In the genomic region with DNA sequence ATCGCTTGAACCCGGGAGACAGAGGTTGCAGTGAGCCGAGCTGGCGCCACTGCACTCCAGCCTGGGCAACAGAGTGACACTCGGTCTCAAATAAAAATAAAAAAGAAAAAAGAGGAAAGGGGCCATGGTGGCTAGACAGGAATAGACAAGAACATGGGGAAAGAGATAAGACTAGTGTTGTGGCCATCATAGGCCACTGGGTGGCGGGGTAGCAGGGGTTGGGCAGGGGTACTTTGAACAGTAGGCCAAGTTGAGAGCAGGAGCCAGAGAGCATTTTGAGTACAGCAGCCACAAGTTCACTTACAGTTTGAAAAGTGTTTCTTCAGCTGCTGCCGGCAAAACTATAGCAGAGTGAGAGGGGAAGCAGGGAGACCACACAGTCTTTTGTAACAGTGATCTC, we compare ENCODE assay signal across 14 cellular contexts.
DNase-seq lines count a peak whose midpoint lies in the region; FAIRE-seq and TF ChIP-seq lines count a peak whose summit lies in the region.
"Had no signal": no experiment of that assay in that cellular context is flagged by ENCODE, and none has a peak within 500 bp of the region (broad histone marks: within the 10 kb centered on the region; RNA-seq: fewer than 3 reads in every experiment).

No MANE protein-coding gene starts in this region.

- H3K9me3 Mint-ChIP-seq in Calu3 (ENCODE audit: low read depth, unreplicated experiment): peaks cover 14% of the 10 kb centered on the region
- H3K9me3 Mint-ChIP-seq: activated B cell treated with CpG ODN at 0.5 μM for 24 hours had no signal

- no peaks in the 10 kb centered on the region for H3K4me1 Mint-ChIP-seq in Calu3 (ENCODE audit: low read depth, unreplicated experiment)
- H3K4me1 Mint-ChIP-seq: activated B cell treated with CpG ODN at 0.5 μM for 24 hours; naive thymus-derived CD8-positive, alpha-beta T cell had no signal

- intact Hi-C loops in PC-9 (cut with micrococcal nuclease; ENCODE audit: unreplicated experiment): no loop called here
- intact Hi-C loops in Calu3 (cut with micrococcal nuclease; ENCODE audit: unreplicated experiment): no loop called here

- DNase-seq in D721Med (ENCODE audit: insufficient read length, low spot score) (no peak), HEK293T (ENCODE audit: extremely low spot score) (peak; percentile 70), PC-9 (no peak), hepatocyte (ENCODE audit: low spot score) (peak; percentile 32), NCI-H1048 (lab: John Stamatoyannopoulos, UW) (no peak), activated T-cell treated with anti-CD3 and anti-CD28 coated beads for 4 hours (no peak), Calu3 (no peak), NCI-H2081 treated with DMSO at 0.1 percent for 48 hours (lab: John Stamatoyannopoulos, UW) (no peak)
- DNase-seq: activated B cell treated with CpG ODN at 0.5 μM for 24 hours; activated T-cell treated with anti-CD3 and anti-CD28 coated beads, Interleukin-2, amount 50 U/mL, for 4 hours; left cardiac atrium; naive thymus-derived CD8-positive, alpha-beta T cell; NCI-H2029 treated with DMSO at 0.1 percent for 48 hours had no signal

- 72% methylated on average over 7 of the region's 7 CpGs for WGBS in hepatocyte (ENCODE audit: low lambda C conversion rate, missing lambda C conversion rate)

- POLR2A ChIA-PET in HEK293T (lab: Yijun Ruan, JAX) (no interaction called here), PC-9 (lab: Charles Lee; ENCODE audit: unreplicated experiment) (no interaction called here)

- H3K27me3 ChIP-seq in PC-9 (ENCODE audit: insufficient read depth, low read depth) (no peaks in the 10 kb centered on the region), hepatocyte (no peaks in the 10 kb centered on the region)

- no peak overlapping the region for H3K27ac Mint-ChIP-seq in Calu3 (ENCODE audit: unreplicated experiment)
- H3K27ac Mint-ChIP-seq: activated B cell treated with CpG ODN at 0.5 μM for 24 hours; naive thymus-derived CD8-positive, alpha-beta T cell had no signal

- TF ChIP-seq CTCF in D721Med (IDR thresholded peaks at IDR 0.05; ENCODE audit: insufficient read depth, missing control alignments) (peak; percentile 24), PC-9 (conservative IDR thresholded peaks at IDR 0.05) (peak; percentile 32; the same call in 1 of the 2 replicates), hepatocyte (IDR thresholded peaks at IDR 0.05; ENCODE audit: poor library complexity) (peak; percentile 31), Calu3 (IDR thresholded peaks at IDR 0.05; ENCODE audit: unreplicated experiment) (no peak)

- H3K79me2 ChIP-seq in PC-9 (ENCODE audit: low read depth): no peaks in the 10 kb centered on the region
- H3K79me2 ChIP-seq in hepatocyte: no peaks in the 10 kb centered on the region

- H3K4me3 ChIP-seq in PC-9: no peak overlapping the region
- H3K4me3 ChIP-seq in hepatocyte: no peak overlapping the region
- H3K4me3 ChIP-seq: skin epidermis had no signal

- H3K9me2 ChIP-seq in PC-9 (ENCODE audit: insufficient read depth) (no peaks in the 10 kb centered on the region), hepatocyte (replicated peaks; ENCODE audit: insufficient read depth) (no peaks in the 10 kb centered on the region)

- no peak overlapping the region for H3K4me2 ChIP-seq in PC-9
- no peak overlapping the region for H3K4me2 ChIP-seq in hepatocyte

- no peaks in the 10 kb centered on the region for H3K27me3 Mint-ChIP-seq in Calu3 (ENCODE audit: unreplicated experiment)
- H3K27me3 Mint-ChIP-seq: activated B cell treated with CpG ODN at 0.5 μM for 24 hours; naive thymus-derived CD8-positive, alpha-beta T cell had no signal

- H3K4me1 ChIP-seq in PC-9 (replicated peaks; ENCODE audit: insufficient read depth): no peaks in the 10 kb centered on the region
- no peaks in the 10 kb centered on the region for H3K4me1 ChIP-seq in hepatocyte (ENCODE audit: insufficient read depth)

- CTCF ChIA-PET in HEK293T (lab: Yijun Ruan, JAX): interaction anchor here (0.7 kb wide), 1 partner anchor 257 kb away, joined by 3 read pairs; no protein-coding TSS in a partner anchor
- CTCF ChIA-PET in PC-9 (lab: Charles Lee): no interaction called here
- CTCF ChIA-PET in Calu3 (lab: Charles Lee): no interaction called here

- no peak overlapping the region for H3K4me3 Mint-ChIP-seq in Calu3 (ENCODE audit: low read depth, unreplicated experiment)
- H3K4me3 Mint-ChIP-seq: activated B cell treated with CpG ODN at 0.5 μM for 24 hours; activated T-cell treated with anti-CD3 and anti-CD28 coated beads, Interleukin-2, amount 50 U/mL, for 4 hours; naive thymus-derived CD8-positive, alpha-beta T cell had no signal

- H3F3A ChIP-seq in PC-9 (ENCODE audit: insufficient read depth, low read depth): no peaks in the 10 kb centered on the region

- BruUV-seq in PC-9 (replicated peaks; lab: Mats Ljungman, UMichigan) (no TSS peak), Calu3 (replicated peaks; lab: Mats Ljungman, UMichigan) (no TSS peak)

- no peak for FAIRE-seq in D721Med (lab: Jason Lieb, UNC)

- H3K36me3 ChIP-seq in PC-9 (ENCODE audit: low read depth) (no peaks in the 10 kb centered on the region), hepatocyte (replicated peaks; ENCODE audit: insufficient read depth, low read depth) (no peaks in the 10 kb centered on the region)

- no peak overlapping the region for H2AFZ ChIP-seq in PC-9
- no peak overlapping the region for H2AFZ ChIP-seq in hepatocyte

- no peaks in the 10 kb centered on the region; the same call in 1 of the 2 replicates for H4K20me1 ChIP-seq in PC-9 (ENCODE audit: insufficient read depth)
- no peaks in the 10 kb centered on the region for H4K20me1 ChIP-seq in hepatocyte (ENCODE audit: insufficient read depth, poor library complexity, severe bottlenecking)

- no peaks in the 10 kb centered on the region for H3K36me3 Mint-ChIP-seq in Calu3 (ENCODE audit: insufficient read depth, unreplicated experiment)
- H3K36me3 Mint-ChIP-seq: naive thymus-derived CD8-positive, alpha-beta T cell had no signal

- H3K27ac ChIP-seq in PC-9: no peak overlapping the region
- H3K27ac ChIP-seq in hepatocyte: no peak overlapping the region
- H3K27ac ChIP-seq: skin epidermis had no signal

- H3K9me3 ChIP-seq in PC-9 (ENCODE audit: insufficient read depth, low read depth) (no peaks in the 10 kb centered on the region), hepatocyte (ENCODE audit: low read depth) (no peaks in the 10 kb centered on the region)

TF ChIP-seq in HEK293T, 16 proteins besides CTCF, POLR2A, EP300 and RAD21:
- TF ChIP-seq FOXK2 (IDR thresholded peaks at IDR 0.05) (no peak), HDGF (IDR thresholded peaks at IDR 0.05; ENCODE audit: borderline replicate concordance) (no peak), LEF1 (IDR thresholded peaks at IDR 0.05; ENCODE audit: borderline replicate concordance) (no peak), SUZ12 (IDR thresholded peaks at IDR 0.05) (no peak), FOXM1 (IDR thresholded peaks at IDR 0.05; ENCODE audit: borderline replicate concordance) (no peak), BHLHE40 (IDR thresholded peaks at IDR 0.05; ENCODE audit: borderline replicate concordance) (no peak), L3MBTL2 (conservative IDR thresholded peaks at IDR 0.05) (no peak), NFRKB (IDR thresholded peaks at IDR 0.05) (no peak), CTBP1 (IDR thresholded peaks at IDR 0.05; ENCODE audit: borderline replicate concordance) (no peak), ZNF384 (IDR thresholded peaks at IDR 0.05) (no peak), TARDBP (IDR thresholded peaks at IDR 0.05) (no peak), ARNT (IDR thresholded peaks at IDR 0.05) (no peak), SP1 (IDR thresholded peaks at IDR 0.05) (no peak), FOXA1 (IDR thresholded peaks at IDR 0.05) (no peak), ELF4 (IDR thresholded peaks at IDR 0.05) (no peak)
- TF ChIP-seq, protein P1, sequence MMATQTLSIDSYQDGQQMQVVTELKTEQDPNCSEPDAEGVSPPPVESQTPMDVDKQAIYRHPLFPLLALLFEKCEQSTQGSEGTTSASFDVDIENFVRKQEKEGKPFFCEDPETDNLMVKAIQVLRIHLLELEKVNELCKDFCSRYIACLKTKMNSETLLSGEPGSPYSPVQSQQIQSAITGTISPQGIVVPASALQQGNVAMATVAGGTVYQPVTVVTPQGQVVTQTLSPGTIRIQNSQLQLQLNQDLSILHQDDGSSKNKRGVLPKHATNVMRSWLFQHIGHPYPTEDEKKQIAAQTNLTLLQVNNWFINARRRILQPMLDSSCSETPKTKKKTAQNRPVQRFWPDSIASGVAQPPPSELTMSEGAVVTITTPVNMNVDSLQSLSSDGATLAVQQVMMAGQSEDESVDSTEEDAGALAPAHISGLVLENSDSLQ (IDR thresholded peaks at IDR 0.05): no peak

Comparison
In these comparisons a context has a peak if more than half of its experiments do, and no peak if none do; other contexts are left out.
1. DNase-seq: peak in HEK293T (single experiment) and hepatocyte (single experiment); none in D721Med (single experiment), PC-9 (0 of 2), NCI-H1048 (single experiment), activated T-cell treated with anti-CD3 and anti-CD28 coated beads for 4 hours (single experiment), Calu3 (single experiment) and NCI-H2081 treated with DMSO at 0.1 percent for 48 hours (single experiment).